ENCODE assay signal across 2 cellular contexts in the genomic region with DNA sequence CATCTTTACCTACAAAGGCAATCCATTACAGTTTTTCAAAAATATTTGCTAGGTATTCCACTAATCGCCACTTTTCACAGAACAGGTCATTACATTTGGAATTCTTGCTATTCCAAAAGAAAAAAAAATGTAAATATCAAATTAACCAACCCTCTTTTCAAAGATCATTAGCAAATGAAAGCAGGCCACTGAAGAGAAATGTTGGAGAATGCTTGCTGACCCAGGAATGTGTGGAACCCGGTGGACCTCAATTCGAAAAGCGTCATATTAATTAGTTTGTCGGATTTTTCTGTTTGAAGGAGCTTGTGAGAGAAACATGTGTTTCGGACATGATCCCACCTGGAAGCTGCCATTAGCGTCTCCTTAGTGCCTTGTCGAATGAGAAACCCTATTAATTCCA.
TF ChIP-seq lines count a peak whose summit lies in the region.

No MANE protein-coding gene starts in this region.

TF ChIP-seq in HepG2, 621 proteins besides CTCF, POLR2A, EP300 and RAD21:
- no peak for TF ChIP-seq ZNF280B (CRISPR knock-in tag; IDR thresholded peaks at IDR 0.05; ENCODE audit: borderline replicate concordance)
- TF ChIP-seq, protein P1, sequence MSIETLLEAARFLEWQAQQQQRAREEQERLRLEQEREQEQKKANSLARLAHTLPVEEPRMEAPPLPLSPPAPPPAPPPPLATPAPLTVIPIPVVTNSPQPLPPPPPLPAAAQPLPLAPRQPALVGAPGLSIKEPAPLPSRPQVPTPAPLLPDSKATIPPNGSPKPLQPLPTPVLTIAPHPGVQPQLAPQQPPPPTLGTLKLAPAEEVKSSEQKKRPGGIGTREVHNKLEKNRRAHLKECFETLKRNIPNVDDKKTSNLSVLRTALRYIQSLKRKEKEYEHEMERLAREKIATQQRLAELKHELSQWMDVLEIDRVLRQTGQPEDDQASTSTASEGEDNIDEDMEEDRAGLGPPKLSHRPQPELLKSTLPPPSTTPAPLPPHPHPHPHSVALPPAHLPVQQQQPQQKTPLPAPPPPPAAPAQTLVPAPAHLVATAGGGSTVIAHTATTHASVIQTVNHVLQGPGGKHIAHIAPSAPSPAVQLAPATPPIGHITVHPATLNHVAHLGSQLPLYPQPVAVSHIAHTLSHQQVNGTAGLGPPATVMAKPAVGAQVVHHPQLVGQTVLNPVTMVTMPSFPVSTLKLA (IDR thresholded peaks at IDR 0.05) = peak; percentile 35; the same call in 1 of the 2 replicates

TF ChIP-seq in WTC11, 78 proteins besides CTCF, POLR2A, EP300 and RAD21:
- TF ChIP-seq ZNF219 (CRISPR knock-in tag; IDR thresholded peaks at IDR 0.05; ENCODE audit: borderline replicate concordance) = no peak
- TF ChIP-seq ZNF671 (CRISPR knock-in tag; IDR thresholded peaks at IDR 0.05) = no peak
- TF ChIP-seq GTF2I (CRISPR knock-in tag; conservative IDR thresholded peaks at IDR 0.05) = no peak
- TF ChIP-seq NR3C1 (CRISPR knock-in tag; conservative IDR thresholded peaks at IDR 0.05; ENCODE audit: low read depth) = no peak
- no peak for TF ChIP-seq NR2C2 (CRISPR knock-in tag; IDR thresholded peaks at IDR 0.05)
- TF ChIP-seq NFE2L1 (CRISPR knock-in tag; IDR thresholded peaks at IDR 0.05) = no peak
- TF ChIP-seq CREM (CRISPR knock-in tag; IDR thresholded peaks at IDR 0.05) = no peak
- TF ChIP-seq FOXK1 (CRISPR knock-in tag; IDR thresholded peaks at IDR 0.05) = no peak
- no peak for TF ChIP-seq CREB1 (CRISPR knock-in tag; IDR thresholded peaks at IDR 0.05)
- TF ChIP-seq, protein P2, sequence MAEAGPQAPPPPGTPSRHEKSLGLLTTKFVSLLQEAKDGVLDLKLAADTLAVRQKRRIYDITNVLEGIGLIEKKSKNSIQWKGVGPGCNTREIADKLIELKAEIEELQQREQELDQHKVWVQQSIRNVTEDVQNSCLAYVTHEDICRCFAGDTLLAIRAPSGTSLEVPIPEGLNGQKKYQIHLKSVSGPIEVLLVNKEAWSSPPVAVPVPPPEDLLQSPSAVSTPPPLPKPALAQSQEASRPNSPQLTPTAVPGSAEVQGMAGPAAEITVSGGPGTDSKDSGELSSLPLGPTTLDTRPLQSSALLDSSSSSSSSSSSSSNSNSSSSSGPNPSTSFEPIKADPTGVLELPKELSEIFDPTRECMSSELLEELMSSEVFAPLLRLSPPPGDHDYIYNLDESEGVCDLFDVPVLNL (CRISPR knock-in tag; IDR thresholded peaks at IDR 0.05; ENCODE audit: borderline replicate concordance, low read depth) = no peak
- TF ChIP-seq, protein P3, sequence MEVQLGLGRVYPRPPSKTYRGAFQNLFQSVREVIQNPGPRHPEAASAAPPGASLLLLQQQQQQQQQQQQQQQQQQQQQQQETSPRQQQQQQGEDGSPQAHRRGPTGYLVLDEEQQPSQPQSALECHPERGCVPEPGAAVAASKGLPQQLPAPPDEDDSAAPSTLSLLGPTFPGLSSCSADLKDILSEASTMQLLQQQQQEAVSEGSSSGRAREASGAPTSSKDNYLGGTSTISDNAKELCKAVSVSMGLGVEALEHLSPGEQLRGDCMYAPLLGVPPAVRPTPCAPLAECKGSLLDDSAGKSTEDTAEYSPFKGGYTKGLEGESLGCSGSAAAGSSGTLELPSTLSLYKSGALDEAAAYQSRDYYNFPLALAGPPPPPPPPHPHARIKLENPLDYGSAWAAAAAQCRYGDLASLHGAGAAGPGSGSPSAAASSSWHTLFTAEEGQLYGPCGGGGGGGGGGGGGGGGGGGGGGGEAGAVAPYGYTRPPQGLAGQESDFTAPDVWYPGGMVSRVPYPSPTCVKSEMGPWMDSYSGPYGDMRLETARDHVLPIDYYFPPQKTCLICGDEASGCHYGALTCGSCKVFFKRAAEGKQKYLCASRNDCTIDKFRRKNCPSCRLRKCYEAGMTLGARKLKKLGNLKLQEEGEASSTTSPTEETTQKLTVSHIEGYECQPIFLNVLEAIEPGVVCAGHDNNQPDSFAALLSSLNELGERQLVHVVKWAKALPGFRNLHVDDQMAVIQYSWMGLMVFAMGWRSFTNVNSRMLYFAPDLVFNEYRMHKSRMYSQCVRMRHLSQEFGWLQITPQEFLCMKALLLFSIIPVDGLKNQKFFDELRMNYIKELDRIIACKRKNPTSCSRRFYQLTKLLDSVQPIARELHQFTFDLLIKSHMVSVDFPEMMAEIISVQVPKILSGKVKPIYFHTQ (CRISPR knock-in tag; IDR thresholded peaks at IDR 0.05) = no peak
- TF ChIP-seq RELA (CRISPR knock-in tag; IDR thresholded peaks at IDR 0.05; ENCODE audit: borderline replicate concordance) = no peak
- no peak for TF ChIP-seq ZNF138 (CRISPR knock-in tag; conservative IDR thresholded peaks at IDR 0.05)
